ENCODE assay signal across 1 cellular context in the genomic region with DNA sequence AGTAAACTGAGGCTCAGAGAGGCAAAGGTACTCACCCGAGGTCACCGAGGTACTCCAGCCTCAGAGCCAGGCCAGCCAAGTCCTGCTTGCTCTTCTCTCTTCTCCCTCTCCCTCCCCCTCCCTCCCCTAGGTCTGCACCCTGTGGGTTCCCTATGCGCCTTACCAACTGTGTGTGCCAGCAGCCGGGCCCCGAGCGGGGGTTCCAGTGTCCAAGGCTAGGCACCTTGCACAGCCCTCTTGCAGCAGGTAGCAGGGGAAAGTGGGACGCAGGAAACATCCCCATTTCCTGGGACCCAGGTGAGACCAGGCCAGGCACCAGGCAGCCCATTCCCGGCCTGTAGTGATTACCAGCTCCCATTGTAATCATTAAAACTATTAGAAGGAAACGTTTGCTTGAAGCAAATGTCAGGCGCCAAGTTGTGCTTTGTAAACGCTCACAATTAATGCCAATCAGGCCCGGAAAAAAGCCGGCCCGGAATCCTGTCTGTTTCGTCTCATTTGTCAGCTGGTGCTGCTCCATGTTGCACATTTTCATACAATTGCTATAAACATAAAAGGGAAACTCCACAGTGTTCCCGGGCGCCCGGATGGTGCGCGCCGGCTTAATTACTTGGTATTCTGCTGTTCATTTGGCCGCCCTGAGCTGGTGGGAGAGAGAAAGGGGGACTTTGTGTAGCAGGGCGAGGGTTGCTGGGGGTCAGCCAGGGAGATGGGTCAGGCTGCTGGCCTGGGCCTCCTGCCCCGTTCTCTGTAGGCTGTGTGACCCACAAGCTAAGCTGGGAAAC.
TF ChIP-seq lines count a peak whose summit lies in the region.

No MANE protein-coding gene starts in this region.

TF ChIP-seq in GM23338, 12 proteins besides CTCF, POLR2A, EP300 and RAD21 (continued from another document):
- no peak for TF ChIP-seq ZNF462 (CRISPR knock-in tag; IDR thresholded peaks at IDR 0.05)
- no peak for TF ChIP-seq CREB1 (CRISPR knock-in tag; IDR thresholded peaks at IDR 0.05; ENCODE audit: low read depth)
- TF ChIP-seq ETS1 (IDR thresholded peaks at IDR 0.05): no peak
- TF ChIP-seq EZH2 (IDR thresholded peaks at IDR 0.05; ENCODE audit: low read depth, unreplicated experiment): no peak
- no peak for TF ChIP-seq REST (IDR thresholded peaks at IDR 0.05; ENCODE audit: unreplicated experiment)
- TF ChIP-seq EZH2phosphoT487 (IDR thresholded peaks at IDR 0.05; ENCODE audit: unreplicated experiment): no peak
- no peak for TF ChIP-seq ZNF331 (CRISPR knock-in tag; IDR thresholded peaks at IDR 0.05; ENCODE audit: low read depth)
- no peak for TF ChIP-seq JUNB (IDR thresholded peaks at IDR 0.05; ENCODE audit: unreplicated experiment)
- TF ChIP-seq ZNF114 (CRISPR knock-in tag; IDR thresholded peaks at IDR 0.05): no peak
- TF ChIP-seq POLR2AphosphoS5 (IDR thresholded peaks at IDR 0.05; ENCODE audit: low read depth): no peak
TF ChIP-seq in GM23338: peak in this region for 0.
